ENCODE assay signal across 8 cellular contexts in the genomic region with DNA sequence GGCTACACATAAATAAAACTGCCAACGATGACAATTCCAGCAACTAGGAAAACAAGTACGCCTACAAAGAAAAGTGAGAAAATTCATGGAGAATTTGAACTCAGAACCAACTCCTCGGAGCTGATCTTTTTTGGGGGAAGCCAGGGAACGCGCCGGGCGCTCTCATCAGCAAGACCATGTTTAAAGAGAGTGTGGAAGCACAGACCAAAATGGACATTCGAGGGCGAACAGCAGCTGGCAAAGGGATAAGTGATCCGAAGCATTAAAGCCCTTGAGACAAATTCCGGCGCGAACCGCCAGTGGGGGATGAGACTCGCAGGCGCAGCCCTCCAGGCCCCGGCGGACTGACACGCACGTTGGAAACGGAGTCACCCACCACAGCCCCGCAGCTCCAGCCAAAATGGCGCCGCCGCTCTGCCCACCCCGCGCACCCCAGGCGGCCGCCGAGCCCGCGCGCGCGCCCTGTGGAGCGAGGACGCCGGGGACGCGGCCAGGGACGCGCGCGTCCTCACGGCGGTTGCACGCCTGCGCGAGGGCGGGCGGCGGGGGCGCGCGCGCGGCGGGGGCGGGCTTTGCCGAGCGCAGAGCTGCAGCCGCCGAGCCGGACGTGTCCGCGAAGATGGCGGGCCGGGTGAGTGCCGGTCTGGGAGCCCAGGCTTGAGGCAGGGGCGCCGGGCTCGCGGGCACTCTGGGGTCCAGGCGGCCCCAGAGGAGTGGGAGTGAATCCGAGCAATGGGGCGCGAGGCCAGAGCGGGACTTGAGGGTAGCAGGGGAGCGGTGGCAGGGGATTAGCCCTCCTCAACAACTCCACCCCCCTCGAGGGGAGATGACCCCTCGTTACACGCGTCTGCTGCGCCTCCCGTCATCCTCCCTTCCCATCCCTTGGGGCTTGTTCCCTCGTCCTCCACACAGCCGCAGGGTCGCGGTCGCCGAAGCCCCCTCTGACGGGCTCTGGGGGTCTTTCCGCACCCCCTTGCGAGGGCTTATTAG. TPM values are rescaled to one million over a fixed set of nuclear protein-coding genes. Genes with fewer than 3 reads are reported as not detected.
DNase-seq lines count a peak whose midpoint lies in the region; ATAC-seq, FAIRE-seq and TF ChIP-seq lines count a peak whose summit lies in the region.
"Not testable (repeated sequence)": the region's sequence is repeated elsewhere in the genome, so short reads cannot be mapped to it uniquely, and the experiment has no call there.

A gene (plus strand): TSS at position 513 of the 990 bp plus-strand sequence. CDS start 107 bp downstream, at position 620.

- not testable (repeated sequence) for H3K36me3 ChIP-seq in GM23338 (ENCODE audit: insufficient read depth); bronchial epithelial cell (ENCODE audit: control insufficient read depth, insufficient read depth, low read length)

- H3K9me3 ChIP-seq in right cardiac atrium (ENCODE audit: control insufficient read depth, low read length) = not testable (repeated sequence)

- H3K27ac ChIP-seq in GM23338 (ENCODE audit: low read depth); right cardiac atrium (ENCODE audit: low read length): not testable (repeated sequence)

- H3K4me1 Mint-ChIP-seq in GM23338; T-cell; osteocyte (ENCODE audit: unreplicated experiment): not testable (repeated sequence)

- not testable (repeated sequence) for H3K4me3 ChIP-seq in GM23338; bronchial epithelial cell (ENCODE audit: low read depth, low read length); right cardiac atrium (ENCODE audit: low read length)

- not testable (repeated sequence) for H4K20me1 ChIP-seq in GM23338 (replicated peaks; ENCODE audit: insufficient read depth)

- intact Hi-C loops in right cardiac atrium (cut with DNase I) = not testable (repeated sequence)

- not testable (repeated sequence) for DNase-seq in GM23338 (ENCODE audit: low spot score); T-cell; bronchial epithelial cell (ENCODE audit: low read depth); right cardiac atrium; osteocyte (ENCODE audit: extremely low spot score, unreplicated experiment); urothelium cell line (ENCODE audit: low spot score)

- peak; percentile 77 for ATAC-seq in GM18868 (IDR thresholded peaks at IDR 0.05; ENCODE audit: unreplicated experiment)
- ATAC-seq in GM23338 = peak; percentile 88
- peak; percentile 80 for ATAC-seq in HG03196 (IDR thresholded peaks at IDR 0.05; ENCODE audit: unreplicated experiment)
- peak; percentile 90 to 94 (median 92) for ATAC-seq in T-cell (replicated peaks in 1 of 4)
- ATAC-seq in right cardiac atrium = peak; percentile 96 to 98

- H3K4me1 ChIP-seq in GM23338 (ENCODE audit: insufficient read depth); right cardiac atrium (ENCODE audit: control insufficient read depth, insufficient read depth, low read length): not testable (repeated sequence)

- no CpG with 5 or more reads among the region's 95 CpGs for WGBS in right cardiac atrium

- not testable (repeated sequence) for H3K9me2 ChIP-seq in GM23338 (ENCODE audit: insufficient read depth)

- FAIRE-seq in bronchial epithelial cell (lab: Jason Lieb, UNC) = not testable (repeated sequence)
- FAIRE-seq in urothelium cell line (lab: Jason Lieb, UNC) = peak; percentile 97

- not testable (repeated sequence) for H3K27ac Mint-ChIP-seq in GM23338; T-cell; osteocyte (ENCODE audit: unreplicated experiment)

- H3K9me3 Mint-ChIP-seq in GM23338; T-cell; osteocyte (ENCODE audit: unreplicated experiment): not testable (repeated sequence)

- not testable (repeated sequence) for TF ChIP-seq CTCF in GM23338 (conservative IDR thresholded peaks at IDR 0.05; ENCODE audit: low read depth in 2 of 2); bronchial epithelial cell (IDR thresholded peaks at IDR 0.05; ENCODE audit: insufficient read depth, low read length, severe bottlenecking); osteocyte (IDR thresholded peaks at IDR 0.05)

- not testable (repeated sequence) for H2AFZ ChIP-seq in GM23338

- H3K4me2 ChIP-seq in GM23338 = not testable (repeated sequence)

- not testable (repeated sequence) for H3K27me3 Mint-ChIP-seq in GM23338 (ENCODE audit: insufficient read depth, low read depth, poor library complexity); T-cell; osteocyte (ENCODE audit: unreplicated experiment)

- H3K4me3 Mint-ChIP-seq in GM23338; T-cell; osteocyte (ENCODE audit: unreplicated experiment): not testable (repeated sequence)

- POLR2A ChIA-PET in T-cell (lab: Charles Lee) = not testable (repeated sequence)

- CTCF ChIA-PET in T-cell (lab: Charles Lee) = not testable (repeated sequence)

- H3K27me3 ChIP-seq in GM23338 (ENCODE audit: insufficient read depth); bronchial epithelial cell (ENCODE audit: control insufficient read depth, insufficient read depth, low read length); right cardiac atrium (ENCODE audit: control insufficient read depth, insufficient read depth): not testable (repeated sequence)

- H3K79me2 ChIP-seq in GM23338 (replicated peaks; ENCODE audit: insufficient read depth) = not testable (repeated sequence)

- H3K36me3 Mint-ChIP-seq in GM23338 (ENCODE audit: low read depth); T-cell; osteocyte (ENCODE audit: unreplicated experiment): not testable (repeated sequence)

- H3F3A ChIP-seq in GM23338 (replicated peaks; ENCODE audit: low read depth) = not testable (repeated sequence)

RNA-seq across cellular contexts. Expression of the gene that starts here (rescaled TPM):
- 23.8 and 26.5 TPM in 2 replicates for total RNA-seq in GM23338 (2014; rRNA removed; shearing (Covaris generic))
- polyA plus RNA-seq in GM23338 (2016; fragmentation: Nextera tagmentation; extraction: Ambion mirVana) = 9.5 and 12.5 TPM in 2 replicates
- total RNA-seq in T-cell = 10 to 100 TPM; 33.1 to 54.8 (median 43.2) TPM
- 21.9 and 32.0 TPM in 2 replicates for total RNA-seq in bronchial epithelial cell
- total RNA-seq in right cardiac atrium = 10 to 100 TPM; 26.0 to 34.3 (median 29.9) TPM
- polyA plus RNA-seq in right cardiac atrium = 8.9 TPM
- 48.0 and 48.8 TPM in 2 replicates for total RNA-seq in osteocyte
